Comparison of ENCODE assay signal across 17 cellular contexts in genomic region chr6:165665384-165665672, GRCh38. TPM values are rescaled to one million over a fixed set of nuclear protein-coding genes. Genes with fewer than 3 reads are reported as not detected.
"Had no signal": no experiment of that assay in that cellular context is flagged by ENCODE, and none has a peak within 500 bp of the region (broad histone marks: within the 10 kb centered on the region; RNA-seq: fewer than 3 reads in every experiment).

No MANE protein-coding gene starts in this region.

- H3K36me3 ChIP-seq: adrenal gland, left lung, spleen had no signal

- H3K4me2 ChIP-seq: SK-N-SH had no signal

- H3K9me3 Mint-ChIP-seq: activated CD4-positive, alpha-beta T cell treated with anti-CD3 and anti-CD28 coated beads, Interleukin-2, amount 10 ng/mL, durations not matched to agents 7 days and 5 days; activated T-helper 17 cell treated with anti-CD3 and anti-CD28 coated beads, Interleukin-2, amount 50 U/mL, for 72 hours; T-helper 1 cell treated with Interleukin-12 subunit alpha and Interleukin-12 subunit beta and Interleukin-4 antibody, amounts not matched to agents 30 μg/mL and 1 μg/mL, for 36 hours had no signal

- H3K9me3 ChIP-seq: adrenal gland, left lung, SK-N-SH, spleen had no signal

- ATAC-seq: activated T-helper 17 cell treated with anti-CD3 and anti-CD28 coated beads, Interleukin-2, amount 50 U/mL, for 72 hours; left lung had no signal

- H3K27ac ChIP-seq: adrenal gland, left lung, spleen had no signal

- DNase-seq: activated CD4-positive, alpha-beta T cell treated with anti-CD3 and anti-CD28 coated beads, Interleukin-2, amount 10 ng/mL, durations not matched to agents 7 days and 5 days; activated CD4-positive, CD25-positive, alpha-beta regulatory T cell; activated CD8-positive, alpha-beta memory T cell treated with anti-CD3 and anti-CD28 coated beads for 24 hours; activated naive CD4-positive, alpha-beta T cell treated with anti-CD3 and anti-CD28 coated beads, Interleukin-2, amount 50 U/mL, for 16 hours; activated T-cell treated with anti-CD3 and anti-CD28 coated beads for 4 hours; adrenal gland; central memory CD4-positive, alpha-beta T cell; effector memory CD4-positive, alpha-beta T cell; erythroblast; left lung; posterior cingulate gyrus; SK-N-SH; spleen; stimulated activated naive CD4-positive, alpha-beta T cell; trophoblast cell had no signal

- H3K4me3 Mint-ChIP-seq: activated CD4-positive, alpha-beta T cell treated with anti-CD3 and anti-CD28 coated beads, Interleukin-2, amount 10 ng/mL, durations not matched to agents 7 days and 5 days; activated T-helper 17 cell treated with anti-CD3 and anti-CD28 coated beads, Interleukin-2, amount 50 U/mL, for 72 hours; T-helper 1 cell treated with Interleukin-12 subunit alpha and Interleukin-12 subunit beta and Interleukin-4 antibody, amounts not matched to agents 30 μg/mL and 1 μg/mL, for 36 hours had no signal

- H3K9ac ChIP-seq: SK-N-SH had no signal

- H3K4me3 ChIP-seq: adrenal gland, left lung had no signal

- H3K27ac Mint-ChIP-seq: activated CD4-positive, alpha-beta T cell treated with anti-CD3 and anti-CD28 coated beads, Interleukin-2, amount 10 ng/mL, durations not matched to agents 7 days and 5 days; activated T-helper 17 cell treated with anti-CD3 and anti-CD28 coated beads, Interleukin-2, amount 50 U/mL, for 72 hours; T-helper 1 cell treated with Interleukin-12 subunit alpha and Interleukin-12 subunit beta and Interleukin-4 antibody, amounts not matched to agents 30 μg/mL and 1 μg/mL, for 36 hours had no signal

- H3K4me1 Mint-ChIP-seq: activated T-helper 17 cell treated with anti-CD3 and anti-CD28 coated beads, Interleukin-2, amount 50 U/mL, for 72 hours had no signal

RNA-seq across cellular contexts. Expression of gene PDE10A, which starts 2.3 kb away (rescaled TPM):
- total RNA-seq: activated CD4-positive, alpha-beta T cell treated with anti-CD3 and anti-CD28 coated beads, Interleukin-2, amount 10 ng/mL, durations not matched to agents 7 days and 5 days; activated T-helper 17 cell treated with anti-CD3 and anti-CD28 coated beads, Interleukin-2, amount 50 U/mL, for 72 hours had no signal
